Comparison of ENCODE assay signal across 12 cellular contexts in the genomic region with DNA sequence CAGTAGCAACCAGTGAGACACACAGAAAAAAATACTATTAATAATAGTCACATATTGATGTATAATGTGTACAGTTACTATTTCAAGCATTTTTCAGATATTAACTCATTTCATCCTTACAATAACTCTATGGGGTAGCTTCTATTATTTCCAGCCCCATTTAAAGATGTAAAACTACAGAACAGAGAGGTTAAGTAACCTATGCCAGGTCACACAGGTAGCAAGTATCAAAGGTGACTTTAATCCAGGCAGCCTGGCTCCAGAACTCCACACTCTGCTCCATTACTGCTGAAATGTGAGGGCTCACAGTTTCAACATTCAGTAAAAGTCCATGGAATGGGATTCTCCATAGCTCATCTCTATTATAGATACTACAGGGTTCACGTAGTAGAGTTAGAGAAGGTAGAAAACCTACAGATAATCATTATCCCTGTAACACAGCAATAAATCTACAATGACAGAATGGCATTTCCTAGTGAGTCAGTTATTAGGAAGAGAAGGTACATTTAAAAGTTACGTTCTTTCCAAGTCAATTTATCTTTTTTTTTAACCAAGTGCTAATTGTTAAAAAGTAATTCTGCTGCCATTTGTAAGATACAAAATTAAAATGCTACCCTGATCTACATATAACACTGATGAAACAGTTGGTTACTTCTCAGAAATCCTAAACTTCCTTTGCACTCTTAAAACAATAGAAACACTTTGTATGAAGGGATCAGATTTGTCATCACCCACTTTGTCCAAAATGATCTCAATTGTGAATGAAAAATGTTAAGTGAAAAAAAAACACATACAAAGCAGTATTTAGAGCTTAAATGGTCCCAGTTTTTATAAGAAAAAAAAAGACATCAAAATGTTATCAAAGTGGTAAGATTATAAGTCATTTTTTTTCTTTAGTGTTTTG. TPM values are rescaled to one million over a fixed set of nuclear protein-coding genes. Genes with fewer than 3 reads are reported as not detected.
DNase-seq lines count a peak whose midpoint lies in the region; ATAC-seq and TF ChIP-seq lines count a peak whose summit lies in the region.
"Had no signal": no experiment of that assay in that cellular context is flagged by ENCODE, and none has a peak within 500 bp of the region (broad histone marks: within the 10 kb centered on the region; RNA-seq: fewer than 3 reads in every experiment).

No MANE protein-coding gene starts in this region.

- POLR2A ChIA-PET in CD4-positive, alpha-beta memory T cell (lab: Charles Lee; ENCODE audit: partially characterized antibody) = interaction anchor here (0.6 to 0.8 kb wide), 2 partner anchors 13 to 18 kb away, joined by 3 read pairs; no protein-coding TSS in a partner anchor

- H3K4me1 ChIP-seq in CD4-positive, alpha-beta memory T cell (ENCODE audit: insufficient read depth, low read length) = peaks cover 29% of the 10 kb centered on the region
- H3K4me1 ChIP-seq in left lung = peaks cover 29 to 59% of the 10 kb centered on the region in 2 donors
- H3K4me1 ChIP-seq in testis = peaks cover 26% of the 10 kb centered on the region

- no peaks in the 10 kb centered on the region for H3K9me3 ChIP-seq in CD4-positive, alpha-beta memory T cell (ENCODE audit: control insufficient read depth in 1 of 2, low read length in 2 of 2)
- H3K9me3 ChIP-seq in KOPT-K1 (ENCODE audit: insufficient read depth, low read length, poor library complexity, severe bottlenecking) (no peaks in the 10 kb centered on the region), left lung (no peaks in the 10 kb centered on the region), testis (no peaks in the 10 kb centered on the region)

- TF ChIP-seq CTCF in omental fat pad (IDR thresholded peaks at IDR 0.05) = no peak
- no peak for TF ChIP-seq CTCF in left lung (IDR thresholded peaks at IDR 0.05)
- TF ChIP-seq CTCF in testis (IDR thresholded peaks at IDR 0.05) = no peak

- H3K27ac ChIP-seq in CD4-positive, alpha-beta memory T cell (ENCODE audit: low read depth, low read length) = no peak overlapping the region
- peak overlapping the region; percentile 39 for H3K27ac ChIP-seq in KOPT-K1 (ENCODE audit: low read depth, low read length, poor library complexity, severe bottlenecking)
- peak overlapping the region in 1 of 2 donors; percentile 73 for H3K27ac ChIP-seq in left lung
- H3K27ac ChIP-seq in testis = peak overlapping the region in 1 of 2 donors; percentile 43

- H3K27ac Mint-ChIP-seq in CD4-positive, alpha-beta memory T cell = peak overlapping the region in 2 of 7 donors; percentile 24 to 62
- peak overlapping the region; percentile 81 for H3K27ac Mint-ChIP-seq in dendritic cell treated with granulocyte-macrophage colony-stimulating factor and Interleukin-4, amounts not matched to agents 40 ng/mL and 50 ng/mL, for 4 days

- H3K27me3 ChIP-seq in CD4-positive, alpha-beta memory T cell (ENCODE audit: insufficient read depth, low read length) = no peaks in the 10 kb centered on the region
- H3K27me3 ChIP-seq in left lung (no peaks in the 10 kb centered on the region), testis (no peaks in the 10 kb centered on the region)

- CTCF ChIA-PET in CD4-positive, alpha-beta memory T cell (lab: Charles Lee; ENCODE audit: partially characterized antibody) = interaction anchor here (0.8 kb wide), 1 partner anchor 11 kb away, joined by 3 read pairs; no protein-coding TSS in a partner anchor

- peaks cover 38 to 76% (median 52%) of the 10 kb centered on the region in 4 donors for H3K4me1 Mint-ChIP-seq in CD4-positive, alpha-beta memory T cell
- H3K4me1 Mint-ChIP-seq in dendritic cell treated with granulocyte-macrophage colony-stimulating factor and Interleukin-4, amounts not matched to agents 40 ng/mL and 50 ng/mL, for 4 days (ENCODE audit: low read depth) = peaks cover 46% of the 10 kb centered on the region

- no peaks in the 10 kb centered on the region for H3K9me3 Mint-ChIP-seq in CD4-positive, alpha-beta memory T cell
- H3K9me3 Mint-ChIP-seq in dendritic cell treated with granulocyte-macrophage colony-stimulating factor and Interleukin-4, amounts not matched to agents 40 ng/mL and 50 ng/mL, for 4 days = no peaks in the 10 kb centered on the region
- H3K9me3 Mint-ChIP-seq: naive B cell had no signal

- H3K36me3 ChIP-seq in CD4-positive, alpha-beta memory T cell (ENCODE audit: insufficient read depth, low read length) = no peaks in the 10 kb centered on the region
- no peaks in the 10 kb centered on the region for H3K36me3 ChIP-seq in KOPT-K1 (ENCODE audit: insufficient read depth, low read length)
- H3K36me3 ChIP-seq in left lung = no peaks in the 10 kb centered on the region
- H3K36me3 ChIP-seq in testis (ENCODE audit: low read depth, missing control alignments) = no peaks in the 10 kb centered on the region

- peak overlapping the region in 5 of 8 donors; percentile 7 to 66 (median 35) for H3K4me3 Mint-ChIP-seq in CD4-positive, alpha-beta memory T cell
- no peak overlapping the region for H3K4me3 Mint-ChIP-seq in dendritic cell treated with granulocyte-macrophage colony-stimulating factor and Interleukin-4, amounts not matched to agents 40 ng/mL and 50 ng/mL, for 4 days
- H3K4me3 Mint-ChIP-seq: naive B cell had no signal

- H3K27me3 Mint-ChIP-seq in CD4-positive, alpha-beta memory T cell = no peaks in the 10 kb centered on the region
- no peaks in the 10 kb centered on the region for H3K27me3 Mint-ChIP-seq in dendritic cell treated with granulocyte-macrophage colony-stimulating factor and Interleukin-4, amounts not matched to agents 40 ng/mL and 50 ng/mL, for 4 days
- H3K27me3 Mint-ChIP-seq: naive B cell had no signal

- H3K4me3 ChIP-seq in CD4-positive, alpha-beta memory T cell (ENCODE audit: low read length in 2 of 2) = no peak overlapping the region
- H3K4me3 ChIP-seq in left lung (no peak overlapping the region), testis (no peak overlapping the region)

- peaks cover 2 to 11% of the 10 kb centered on the region in 2 donors for H3K36me3 Mint-ChIP-seq in CD4-positive, alpha-beta memory T cell
- peaks cover 11% of the 10 kb centered on the region for H3K36me3 Mint-ChIP-seq in dendritic cell treated with granulocyte-macrophage colony-stimulating factor and Interleukin-4, amounts not matched to agents 40 ng/mL and 50 ng/mL, for 4 days (ENCODE audit: low read depth)
- H3K36me3 Mint-ChIP-seq: naive B cell had no signal

- intact Hi-C loops in CD4-positive, alpha-beta memory T cell (cut with micrococcal nuclease) = no loop called here
- intact Hi-C loops in dendritic cell treated with granulocyte-macrophage colony-stimulating factor and Interleukin-4, amounts not matched to agents 40 ng/mL and 50 ng/mL, for 4 days (cut with micrococcal nuclease) = no loop called here
- intact Hi-C loops in left lung (cut with DNase I) (no loop called here), testis (cut with DNase I; ENCODE audit: low total_unique reads) (no loop called here)

- no peak for DNase-seq in CD4-positive, alpha-beta memory T cell
- no peak for DNase-seq in omental fat pad (ENCODE audit: low spot score)
- DNase-seq in left lung = no peak
- no peak for DNase-seq in testis
- DNase-seq in NCI-H2196 (lab: John Stamatoyannopoulos, UW; ENCODE audit: unreplicated experiment) = no peak
- DNase-seq in anterior cingulate cortex (lab: John Stamatoyannopoulos, UW) = no peak
- DNase-seq: activated CD8-positive, alpha-beta memory T cell treated with anti-CD3 and anti-CD28 coated beads, Interleukin-2, amount 50 U/mL, for 4 hours; KG1; naive B cell; NCI-H510A had no signal

- WGBS in testis, 2 donors = 44 to 52% methylated on average over 2 of the region's 2 CpGs

- no peak for TF ChIP-seq POLR2A in testis (IDR thresholded peaks at IDR 0.05)

- ATAC-seq in omental fat pad (ENCODE audit: low FRiP score) (peak; percentile 3), left lung (no peak)

RNA-seq across cellular contexts. Expression of gene RELL1, which starts 18.7 kb away (rescaled TPM):
- 10 to 100 TPM; 34.9 to 36.9 TPM for total RNA-seq in CD4-positive, alpha-beta memory T cell
- polyA plus RNA-seq in CD4-positive, alpha-beta memory T cell = 1 to 10 TPM; 3.9 to 8.8 TPM
- total RNA-seq in omental fat pad = 100 to 1,000 TPM in 1 of 4 donors, 10 to 100 TPM in 3; 65.4 to 158 (median 82.5) TPM
- 10 to 100 TPM; 31.0 to 35.6 TPM for total RNA-seq in left lung
- total RNA-seq in testis = 10 to 100 TPM; 10.2 to 20.4 TPM
- polyA plus RNA-seq in testis (ENCODE audit: insufficient read depth, low read depth, low replicate concordance) = 3.1 TPM
